19 cellular contexts compared by ENCODE assay signal in the genomic region with DNA sequence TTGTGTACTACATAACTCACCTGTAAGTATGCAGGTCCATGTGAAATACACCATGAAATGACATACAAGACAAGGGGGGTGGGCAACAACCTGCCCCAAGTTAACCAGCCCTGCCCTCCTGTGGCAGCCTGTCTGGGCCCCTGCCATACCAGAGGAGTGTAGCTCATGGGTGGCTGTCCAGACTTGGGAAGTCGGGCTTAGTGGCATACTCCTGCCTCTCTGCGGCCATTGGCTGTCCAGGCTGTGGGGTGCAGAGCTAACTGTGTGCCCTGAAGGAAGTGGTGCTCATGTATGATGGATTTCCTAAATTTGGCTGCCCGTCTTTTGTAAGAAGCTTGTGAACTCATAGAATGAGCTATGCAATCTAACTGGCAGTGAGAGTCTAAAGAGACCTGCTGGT. TPM values are rescaled to one million over a fixed set of nuclear protein-coding genes. Genes with fewer than 3 reads are reported as not detected.
A peak's percentile ranks its signal among the peaks of the same experiment; 100 is the strongest.
DNase-seq lines count a peak whose midpoint lies in the region; ATAC-seq and TF ChIP-seq lines count a peak whose summit lies in the region.
"Had no signal": no experiment of that assay in that cellular context is flagged by ENCODE, and none has a peak within 500 bp of the region (broad histone marks: within the 10 kb centered on the region; RNA-seq: fewer than 3 reads in every experiment).

No MANE protein-coding gene starts in this region.

- H3K27me3 ChIP-seq in lower lobe of right lung (ENCODE audit: low read depth) = no peaks in the 10 kb centered on the region

- no peak for TF ChIP-seq CTCF in lower lobe of right lung (IDR thresholded peaks at IDR 0.05)
- TF ChIP-seq CTCF in OCI-LY7 (conservative IDR thresholded peaks at IDR 0.05; ENCODE audit: low read length) = no peak

- H3K36me3 ChIP-seq in lower lobe of right lung (peaks cover 96% of the 10 kb centered on the region), OCI-LY7 (ENCODE audit: insufficient read depth, low read length) (peaks cover 83% of the 10 kb centered on the region)

- H2AFZ ChIP-seq in OCI-LY7 (ENCODE audit: low read length) = no peak overlapping the region

- H3K9me3 ChIP-seq in lower lobe of right lung = no peaks in the 10 kb centered on the region
- H3K9me3 ChIP-seq in OCI-LY7 (ENCODE audit: low read length) = no peaks in the 10 kb centered on the region
- H3K9me3 ChIP-seq: A549, HAP-1 had no signal

- intact Hi-C loops in lower lobe of right lung (cut with DNase I) = loop anchor here (10.0 kb wide), 1 partner anchor 134 kb away; no protein-coding TSS in a partner anchor
- intact Hi-C loops in posterior vena cava (cut with DNase I) = loop anchor here in 1 of 2 donors (5.0 to 10.0 kb wide), 2 partner anchors 132 to 244 kb away; no protein-coding TSS in a partner anchor
- intact Hi-C loops in OCI-LY7 (cut with micrococcal nuclease; ENCODE audit: unreplicated experiment) = no loop called here

- H3K36me3 Mint-ChIP-seq in activated T-cell treated with anti-CD3 and anti-CD28 coated beads, Interleukin-2, amount 50 U/mL, for 24 hours (ENCODE audit: low read depth) = peaks cover 88% of the 10 kb centered on the region

- no peaks in the 10 kb centered on the region for H3K27me3 Mint-ChIP-seq in activated T-cell treated with anti-CD3 and anti-CD28 coated beads, Interleukin-2, amount 50 U/mL, for 24 hours
- H3K27me3 Mint-ChIP-seq: CD4-positive, alpha-beta memory T cell had no signal

- DNase-seq in activated T-cell treated with anti-CD3 and anti-CD28 coated beads, Interleukin-2, amount 50 U/mL, for 24 hours = no peak
- no peak for DNase-seq in activated T-cell treated with anti-CD3 and anti-CD28 coated beads, Interleukin-2, amount 50 U/mL, for 48 hours
- DNase-seq in lower lobe of right lung (peak; percentile 23), posterior vena cava (ENCODE audit: low spot score) (peak; percentile 52), OCI-LY7 (ENCODE audit: low spot score) (no peak), midbrain (lab: John Stamatoyannopoulos, UW) (no peak)
- DNase-seq: 8988T; C1 segment of cervical spinal cord; Calu3; CD4-positive, alpha-beta memory T cell; COR-L47; DMS53; DMS79 treated with DMSO at 0.1 percent for 48 hours; GF-D8; GOT3; HFFc6 had no signal

- no peak overlapping the region for H3K4me3 Mint-ChIP-seq in activated T-cell treated with anti-CD3 and anti-CD28 coated beads, Interleukin-2, amount 50 U/mL, for 24 hours
- H3K4me3 Mint-ChIP-seq: CD4-positive, alpha-beta memory T cell; HFFc6 had no signal

- no peaks in the 10 kb centered on the region for H3K9me2 ChIP-seq in OCI-LY7 (ENCODE audit: insufficient read depth, low read length)

- CTCF ChIA-PET in OCI-LY7 (lab: Charles Lee; ENCODE audit: unreplicated experiment) = no interaction called here

- H4K20me1 ChIP-seq in OCI-LY7 (ENCODE audit: insufficient read depth, low read length) = no peaks in the 10 kb centered on the region

- peaks cover 17% of the 10 kb centered on the region for H3K4me1 Mint-ChIP-seq in activated T-cell treated with anti-CD3 and anti-CD28 coated beads, Interleukin-2, amount 50 U/mL, for 24 hours (ENCODE audit: low read depth)

- H3K9me3 Mint-ChIP-seq in activated T-cell treated with anti-CD3 and anti-CD28 coated beads, Interleukin-2, amount 50 U/mL, for 24 hours = no peaks in the 10 kb centered on the region
- H3K9me3 Mint-ChIP-seq: CD4-positive, alpha-beta memory T cell; HFFc6 had no signal

- no TSS peak for BruUV-seq in OCI-LY7 (replicated peaks; lab: Mats Ljungman, UMichigan)

- no peaks in the 10 kb centered on the region for H3K79me2 ChIP-seq in OCI-LY7 (ENCODE audit: insufficient read depth, low read depth, low read length)

- H3K4me1 ChIP-seq in lower lobe of right lung (peaks cover 8% of the 10 kb centered on the region), OCI-LY7 (ENCODE audit: insufficient read depth, low read length, poor library complexity, severe bottlenecking) (peaks cover 5% of the 10 kb centered on the region)
- H3K4me1 ChIP-seq: A549, HAP-1 had no signal

- POLR2A ChIA-PET in OCI-LY7 (lab: Charles Lee) = interaction anchor here (0.6 kb wide), 1 partner anchor 217 kb away, joined by 4 read pairs; no protein-coding TSS in a partner anchor

- peak overlapping the region; percentile 7 for H3K27ac Mint-ChIP-seq in activated T-cell treated with anti-CD3 and anti-CD28 coated beads, Interleukin-2, amount 50 U/mL, for 24 hours
- H3K27ac Mint-ChIP-seq: HFFc6 had no signal

- TF ChIP-seq POLR2A in GM18505 (IDR thresholded peaks at IDR 0.05; ENCODE audit: borderline replicate concordance, extremely low read depth, insufficient read depth, insufficient read length) = no peak

- H3K27ac ChIP-seq in lower lobe of right lung = no peak overlapping the region
- H3K27ac ChIP-seq in OCI-LY7 (ENCODE audit: low read depth, low read length, poor library complexity, severe bottlenecking) = no peak overlapping the region
- H3K27ac ChIP-seq: A549 had no signal

- ATAC-seq in lower lobe of right lung = no peak
- no peak for ATAC-seq in GM18505 (IDR thresholded peaks at IDR 0.05; ENCODE audit: unreplicated experiment)
- ATAC-seq: A549 had no signal

- no peak overlapping the region for H3K4me2 ChIP-seq in OCI-LY7 (ENCODE audit: low read length)
- H3K4me2 ChIP-seq: A549 had no signal

- H3K4me3 ChIP-seq in lower lobe of right lung (no peak overlapping the region), OCI-LY7 (ENCODE audit: low read depth, low read length, poor library complexity, severe bottlenecking) (no peak overlapping the region)
- H3K4me3 ChIP-seq: A549, HAP-1 had no signal

RNA-seq across cellular contexts. Expression of gene GPR107, which starts 47.0 kb away (rescaled TPM):
- total RNA-seq in lower lobe of right lung (43.0 TPM), posterior vena cava (10 to 100 TPM; 38.3 to 38.9 TPM), OCI-LY7 (2022) (24.3 and 28.8 TPM in 2 replicates)
- 8.7 and 10.4 TPM in 2 replicates for total RNA-seq in OCI-LY7 (2014; rRNA removed; shearing (Covaris generic))

RNA-seq across cellular contexts. Expression of gene FNBP1, which starts 57.7 kb away (rescaled TPM):
- total RNA-seq in lower lobe of right lung (61.1 TPM), posterior vena cava (100 to 1,000 TPM; 116 to 165 TPM), OCI-LY7 (2022) (164 and 168 TPM in 2 replicates)
- total RNA-seq in OCI-LY7 (2014; rRNA removed; shearing (Covaris generic)) = 93.3 and 117 TPM in 2 replicates

Comparison
In these comparisons a context has a peak if more than half of its experiments do, and no peak if none do; other contexts are left out.
1. DNase-seq: peak in lower lobe of right lung (single experiment) and posterior vena cava (single experiment); none in activated T-cell treated with anti-CD3 and anti-CD28 coated beads, Interleukin-2, amount 50 U/mL, for 24 hours (single experiment), activated T-cell treated with anti-CD3 and anti-CD28 coated beads, Interleukin-2, amount 50 U/mL, for 48 hours (0 of 2), OCI-LY7 (single experiment) and midbrain (single experiment).